In the genomic region with DNA sequence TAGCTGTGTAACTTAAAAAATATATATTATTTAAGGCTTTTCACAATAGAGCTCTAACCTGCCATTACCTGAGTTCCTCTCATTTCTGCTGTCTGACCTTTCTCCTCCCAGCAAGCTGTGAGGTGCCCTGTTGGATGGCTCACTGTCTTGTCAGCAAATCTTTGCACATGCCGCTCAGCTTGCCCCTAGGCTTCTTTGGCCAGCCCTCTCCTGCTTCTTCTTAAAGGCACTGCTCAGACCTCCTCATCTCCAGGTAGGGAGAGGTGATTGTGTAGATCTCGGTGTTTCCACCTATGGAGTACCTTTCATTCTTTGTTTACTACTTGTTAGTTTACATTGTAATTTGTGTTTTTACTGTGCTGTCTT, we compare ENCODE assay signal across 19 cellular contexts.
"Had no signal": no experiment of that assay in that cellular context is flagged by ENCODE, and none has a peak within 500 bp of the region (broad histone marks: within the 10 kb centered on the region; RNA-seq: fewer than 3 reads in every experiment).

No MANE protein-coding gene starts in this region.

- H3K4me3 ChIP-seq: prostate gland, skin epidermis, suprapubic skin, transverse colon had no signal

- H3K4me3 Mint-ChIP-seq: activated naive CD4-positive, alpha-beta T cell treated with anti-CD3 and anti-CD28 coated beads, Interleukin-2, amount 10 ng/mL, durations not matched to agents 7 days and 5 days; activated naive CD8-positive, alpha-beta T cell treated with anti-CD3 and anti-CD28 coated beads, Interleukin-2, amount 50 U/mL, for 24 hours; brain; neural crest cell; stimulated activated naive CD8-positive, alpha-beta T cell treated with anti-CD3 and anti-CD28 coated beads, Interleukin-15, Interleukin-2, amounts not matched to agents 100 ng/mL and 50 ng/mL, for 24 hours; T-helper 17 cell had no signal

- H3K4me1 Mint-ChIP-seq: activated naive CD4-positive, alpha-beta T cell treated with anti-CD3 and anti-CD28 coated beads, Interleukin-2, amount 10 ng/mL, durations not matched to agents 7 days and 5 days had no signal

- H3K27ac ChIP-seq: prostate gland, skin epidermis, suprapubic skin, transverse colon had no signal

- H3K36me3 ChIP-seq: prostate gland had no signal

- H3K4me1 ChIP-seq: prostate gland, transverse colon had no signal

- H3K9me3 ChIP-seq: prostate gland had no signal

- H3K27ac Mint-ChIP-seq: activated naive CD4-positive, alpha-beta T cell treated with anti-CD3 and anti-CD28 coated beads, Interleukin-2, amount 10 ng/mL, durations not matched to agents 7 days and 5 days; activated naive CD8-positive, alpha-beta T cell treated with anti-CD3 and anti-CD28 coated beads, Interleukin-2, amount 50 U/mL, for 24 hours; stimulated activated naive CD8-positive, alpha-beta T cell treated with anti-CD3 and anti-CD28 coated beads, Interleukin-15, Interleukin-2, amounts not matched to agents 100 ng/mL and 50 ng/mL, for 24 hours; T-helper 17 cell had no signal

- H3K27me3 Mint-ChIP-seq: activated naive CD4-positive, alpha-beta T cell treated with anti-CD3 and anti-CD28 coated beads, Interleukin-2, amount 10 ng/mL, durations not matched to agents 7 days and 5 days; activated naive CD8-positive, alpha-beta T cell treated with anti-CD3 and anti-CD28 coated beads, Interleukin-2, amount 50 U/mL, for 24 hours; brain; stimulated activated naive CD8-positive, alpha-beta T cell treated with anti-CD3 and anti-CD28 coated beads, Interleukin-15, Interleukin-2, amounts not matched to agents 100 ng/mL and 50 ng/mL, for 24 hours; T-helper 17 cell had no signal

- ATAC-seq: right cardiac atrium, T-helper 17 cell had no signal

- H3K27me3 ChIP-seq: suprapubic skin, transverse colon had no signal

- DNase-seq: activated CD8-positive, alpha-beta memory T cell treated with anti-CD3 and anti-CD28 coated beads for 24 hours; activated CD8-positive, alpha-beta memory T cell treated with anti-CD3 and anti-CD28 coated beads, Interleukin-2, amount 50 U/mL, for 48 hours; activated naive CD4-positive, alpha-beta T cell treated with anti-CD3 and anti-CD28 coated beads, Interleukin-2, amount 10 ng/mL, durations not matched to agents 7 days and 5 days; activated naive CD8-positive, alpha-beta T cell treated with anti-CD3 and anti-CD28 coated beads, Interleukin-2, amount 50 U/mL, for 24 hours; anterior cingulate cortex; caudate nucleus; foreskin melanocyte; glutamatergic neuron; hippocampal formation; midbrain; right cardiac atrium; T-helper 17 cell; transverse colon had no signal
